ENCODE assay signal across 19 cellular contexts in the genomic region with DNA sequence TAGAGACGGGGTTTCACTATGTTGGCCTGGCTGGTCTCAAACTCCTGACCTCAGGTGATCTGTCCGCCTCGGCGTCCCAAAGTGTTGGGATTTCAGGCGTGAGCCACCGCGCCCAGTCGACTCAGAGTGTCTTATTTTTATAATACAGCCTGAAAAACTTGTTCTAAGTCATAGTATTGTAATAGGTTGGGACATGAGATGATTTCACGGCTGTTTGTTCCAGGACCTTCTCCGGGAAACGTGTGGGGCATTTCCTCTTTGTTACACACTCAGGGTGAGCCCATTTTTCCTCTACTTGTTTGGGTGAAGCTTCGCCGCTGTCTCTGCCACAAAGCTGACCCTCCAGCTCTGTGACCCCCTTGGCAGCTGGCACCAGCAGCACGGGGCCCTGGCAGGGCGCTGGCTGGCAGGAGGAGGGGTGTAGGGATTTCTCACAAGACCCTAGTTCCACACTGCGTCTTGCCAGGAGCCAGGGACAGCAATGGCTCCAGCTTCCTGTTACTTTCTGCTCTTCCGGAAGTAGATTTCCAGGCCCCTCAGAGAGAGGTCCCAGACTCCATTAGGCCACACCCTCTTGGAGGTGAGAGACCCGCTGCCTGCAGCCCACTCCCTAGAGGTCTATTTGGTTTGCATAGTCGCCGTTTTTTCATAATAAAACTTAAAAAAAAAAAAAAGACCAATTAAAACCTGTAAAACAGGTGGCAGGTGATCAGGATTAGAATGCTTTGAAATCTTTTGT. TPM values are rescaled to one million over a fixed set of nuclear protein-coding genes. Genes with fewer than 3 reads are reported as not detected.
DNase-seq lines count a peak whose midpoint lies in the region; ATAC-seq and TF ChIP-seq lines count a peak whose summit lies in the region.
"Had no signal": no experiment of that assay in that cellular context is flagged by ENCODE, and none has a peak within 500 bp of the region (broad histone marks: within the 10 kb centered on the region; RNA-seq: fewer than 3 reads in every experiment).

No MANE protein-coding gene starts in this region.

- TF ChIP-seq CTCF in lower lobe of right lung (IDR thresholded peaks at IDR 0.05) = no peak
- TF ChIP-seq CTCF in upper lobe of right lung (IDR thresholded peaks at IDR 0.05) = no peak

- intact Hi-C loops in lower lobe of right lung (cut with DNase I) (no loop called here), upper lobe of right lung (cut with DNase I) (no loop called here)

- H3K27me3 ChIP-seq in lower lobe of right lung (ENCODE audit: low read depth) = no peaks in the 10 kb centered on the region
- no peaks in the 10 kb centered on the region for H3K27me3 ChIP-seq in upper lobe of right lung
- H3K27me3 ChIP-seq: BLaER1 treated with 17β-estradiol and CSF1 and Interleukin-3, amounts not matched to agents 10 nM and 100 nM; ovary; Peyer's patch; tibial nerve had no signal

- no peak overlapping the region for H3K4me3 ChIP-seq in lower lobe of right lung
- no peak overlapping the region for H3K4me3 ChIP-seq in upper lobe of right lung
- H3K4me3 ChIP-seq: BLaER1 treated with 17β-estradiol and CSF1 and Interleukin-3, amounts not matched to agents 10 nM and 100 nM; ovary; Peyer's patch; tibial nerve had no signal

- DNase-seq in NCI-H2171 treated with DMSO at 0.1 percent for 48 hours (lab: John Stamatoyannopoulos, UW) = peak; percentile 11
- no peak for DNase-seq in NCI-H2171 (lab: John Stamatoyannopoulos, UW)
- no peak for DNase-seq in lower lobe of right lung
- DNase-seq in upper lobe of right lung = no peak
- DNase-seq in activated T-cell treated with anti-CD3 and anti-CD28 coated beads, Interleukin-2, amount 50 U/mL, for 1 hour = no peak
- no peak for DNase-seq in germinal center (ENCODE audit: low spot score)
- DNase-seq: activated naive CD8-positive, alpha-beta T cell treated with anti-CD3 and anti-CD28 coated beads for 36 hours; activated T-cell treated with anti-CD3 and anti-CD28 coated beads, Interleukin-2, amount 50 U/mL, for 24 hours; GDM1; hypothalamus; KG1; NCI-H1105; ovary; Peyer's patch; small intestine had no signal

- H3K27ac ChIP-seq in lower lobe of right lung (peak overlapping the region; percentile 18), upper lobe of right lung (peak overlapping the region; percentile 65)
- H3K27ac ChIP-seq: 22Rv1, HL-60, ovary, Peyer's patch had no signal

- H3K36me3 ChIP-seq in lower lobe of right lung (no peaks in the 10 kb centered on the region), upper lobe of right lung (no peaks in the 10 kb centered on the region)
- H3K36me3 ChIP-seq: BLaER1 treated with 17β-estradiol and CSF1 and Interleukin-3, amounts not matched to agents 10 nM and 100 nM; ovary; Peyer's patch; tibial nerve had no signal

- no peaks in the 10 kb centered on the region for H3K9me3 ChIP-seq in lower lobe of right lung
- H3K9me3 ChIP-seq in upper lobe of right lung = no peaks in the 10 kb centered on the region
- H3K9me3 ChIP-seq: BLaER1 treated with 17β-estradiol and CSF1 and Interleukin-3, amounts not matched to agents 10 nM and 100 nM; ovary; Peyer's patch; tibial nerve had no signal

- peaks cover 12% of the 10 kb centered on the region for H3K4me1 ChIP-seq in lower lobe of right lung
- H3K4me1 ChIP-seq in upper lobe of right lung = no peaks in the 10 kb centered on the region
- H3K4me1 ChIP-seq: Peyer's patch, tibial nerve had no signal

- ATAC-seq in lower lobe of right lung = no peak
- ATAC-seq in upper lobe of right lung = no peak

RNA-seq across cellular contexts. Expression of a gene that starts 15.6 kb away (rescaled TPM):
- total RNA-seq in lower lobe of right lung (not detected), upper lobe of right lung (not detected)
- total RNA-seq: activated naive CD8-positive, alpha-beta T cell treated with anti-CD3 and anti-CD28 coated beads for 36 hours; ovary; Peyer's patch; tibial nerve had no signal

RNA-seq across cellular contexts. Expression of a gene that starts 18.5 kb away (rescaled TPM):
- total RNA-seq in lower lobe of right lung (13.2 TPM), upper lobe of right lung (19.9 TPM)

RNA-seq across cellular contexts. Expression of a gene that starts 24.2 kb away (rescaled TPM):
- total RNA-seq in lower lobe of right lung (2.9 TPM), upper lobe of right lung (3.8 TPM)
- total RNA-seq: activated naive CD8-positive, alpha-beta T cell treated with anti-CD3 and anti-CD28 coated beads for 36 hours; Peyer's patch had no signal

RNA-seq across cellular contexts. Expression of a gene that starts 30.5 kb away (rescaled TPM):
- total RNA-seq in lower lobe of right lung (33.4 TPM), upper lobe of right lung (54.5 TPM)

RNA-seq across cellular contexts. Expression of a gene that starts 39.9 kb away (rescaled TPM):
- total RNA-seq in lower lobe of right lung (60.7 TPM), upper lobe of right lung (59.0 TPM)
